1 cellular context compared by ENCODE assay signal in genomic region chr5:172479034-172479783, GRCh38.
TF ChIP-seq lines count a peak whose summit lies in the region.

No MANE protein-coding gene starts in this region.

TF ChIP-seq in K562, 482 proteins besides CTCF, POLR2A, EP300 and RAD21 (continued from another document):
- TF ChIP-seq VEZF1 (CRISPR knock-in tag; IDR thresholded peaks at IDR 0.05) (no peak), TEAD2 (tag; IDR thresholded peaks at IDR 0.05) (no peak), BDP1 (IDR thresholded peaks at IDR 0.05; ENCODE audit: insufficient read depth, insufficient read length) (no peak), THRAP3 (IDR thresholded peaks at IDR 0.05; ENCODE audit: borderline replicate concordance) (no peak)
